In the genomic region with DNA sequence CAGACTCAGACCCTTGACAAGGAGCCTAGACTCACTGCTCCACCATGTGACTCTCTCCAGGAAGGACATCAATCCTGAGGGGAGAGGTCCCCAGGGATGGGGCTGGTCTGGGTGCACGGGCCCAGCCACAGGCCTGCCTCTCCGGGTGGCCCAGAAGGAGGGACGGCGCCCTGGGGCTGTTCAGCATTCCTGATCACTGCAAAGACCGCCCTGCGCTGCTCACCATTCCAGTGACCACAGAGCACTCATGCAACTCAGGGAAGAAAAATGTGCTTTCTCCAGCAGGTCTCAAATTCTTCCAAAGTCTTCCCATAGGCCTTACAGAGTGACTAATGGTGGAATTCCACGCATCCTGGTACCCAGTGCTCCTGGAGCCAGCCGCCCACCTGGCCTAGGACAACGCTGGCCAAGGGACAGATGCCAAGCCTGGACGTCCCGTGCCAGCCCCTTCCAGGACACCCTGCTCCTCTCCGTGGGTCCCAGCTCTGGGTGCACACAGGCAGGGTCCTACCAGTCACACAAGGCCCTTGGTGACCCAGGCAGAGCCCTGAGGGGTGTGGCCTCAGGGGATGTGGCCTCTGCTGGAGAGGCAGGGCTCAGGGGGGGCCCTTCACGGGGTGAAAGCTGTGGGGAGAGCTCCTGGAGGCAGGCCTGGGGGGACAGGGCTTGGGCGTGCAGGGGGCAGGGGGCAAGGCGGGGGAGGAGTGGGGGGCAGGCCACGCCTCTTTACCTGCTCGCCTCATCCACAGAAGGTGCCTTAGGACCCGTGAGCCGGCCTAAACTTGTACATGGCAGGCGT, we compare ENCODE assay signal across 11 cellular contexts.
DNase-seq lines count a peak whose midpoint lies in the region; ATAC-seq and TF ChIP-seq lines count a peak whose summit lies in the region.
"Had no signal": no experiment of that assay in that cellular context is flagged by ENCODE, and none has a peak within 500 bp of the region (broad histone marks: within the 10 kb centered on the region; RNA-seq: fewer than 3 reads in every experiment).

No MANE protein-coding gene starts in this region.

- H3K9me3 Mint-ChIP-seq in chondrocyte (ENCODE audit: low read depth) (peaks cover 6% of the 10 kb centered on the region), mesothelial cell of epicardium (peaks cover 5% of the 10 kb centered on the region)

- H3K27me3 ChIP-seq in WERI-Rb-1 (ENCODE audit: insufficient read depth, low read depth, severe bottlenecking): no peaks in the 10 kb centered on the region

- no peak for ATAC-seq in Right ventricle myocardium inferior
- no peak for ATAC-seq in HG02884 (IDR thresholded peaks at IDR 0.05; ENCODE audit: unreplicated experiment)

- H3K27ac Mint-ChIP-seq in chondrocyte (ENCODE audit: unreplicated experiment): peak overlapping the region; percentile 70
- peak overlapping the region; percentile 93 for H3K27ac Mint-ChIP-seq in mesothelial cell of epicardium

- no peak overlapping the region for H3K4me3 Mint-ChIP-seq in chondrocyte (ENCODE audit: unreplicated experiment)
- H3K4me3 Mint-ChIP-seq in mesothelial cell of epicardium: peak overlapping the region; percentile 78

- H3K4me1 Mint-ChIP-seq in chondrocyte (ENCODE audit: low read depth): no peaks in the 10 kb centered on the region
- peaks cover 66% of the 10 kb centered on the region for H3K4me1 Mint-ChIP-seq in mesothelial cell of epicardium

- TF ChIP-seq CTCF in AG10803 (conservative IDR thresholded peaks at IDR 0.05; ENCODE audit: low read length) (no peak), chondrocyte (IDR thresholded peaks at IDR 0.05) (no peak), mesothelial cell of epicardium (IDR thresholded peaks at IDR 0.05; ENCODE audit: unreplicated experiment) (no peak), WERI-Rb-1 (IDR thresholded peaks at IDR 0.05; ENCODE audit: low read depth, low read length) (no peak)

- H3K4me3 ChIP-seq in AG10803 (ENCODE audit: low read length): no peak overlapping the region
- H3K4me3 ChIP-seq in WERI-Rb-1 (ENCODE audit: low read depth, low read length): no peak overlapping the region; the same call in 1 of the 2 replicates

- intact Hi-C loops in Right ventricle myocardium inferior (cut with DNase I): no loop called here

- H3K36me3 Mint-ChIP-seq in chondrocyte (ENCODE audit: low read depth): no peaks in the 10 kb centered on the region
- H3K36me3 Mint-ChIP-seq in mesothelial cell of epicardium: peaks cover 9% of the 10 kb centered on the region

- no peak overlapping the region for H3K27ac ChIP-seq in WERI-Rb-1

- H3K27me3 Mint-ChIP-seq in chondrocyte (ENCODE audit: low read depth): peaks cover 1% of the 10 kb centered on the region
- H3K27me3 Mint-ChIP-seq in mesothelial cell of epicardium (ENCODE audit: low read depth): no peaks in the 10 kb centered on the region

- H3K9me3 ChIP-seq in WERI-Rb-1 (ENCODE audit: severe bottlenecking): no peaks in the 10 kb centered on the region

- H3K36me3 ChIP-seq in WERI-Rb-1: no peaks in the 10 kb centered on the region

- peak; percentile 70 for DNase-seq in AG10803 (ENCODE audit: low read depth)
- DNase-seq in LHCN-M2 (ENCODE audit: low read depth): peak; percentile 13
- DNase-seq in chondrocyte (ENCODE audit: low spot score): peak; percentile 87
- DNase-seq in mesothelial cell of epicardium (ENCODE audit: low spot score in 2 of 2, unreplicated experiment in 2 of 2): no peak
- DNase-seq in WERI-Rb-1: no peak
- DNase-seq in Right ventricle myocardium inferior (ENCODE audit: missing footprints): no peak
- DNase-seq in SHP77 (lab: John Stamatoyannopoulos, UW): no peak
- DNase-seq: activated CD4-positive, CD25-positive, alpha-beta regulatory T cell treated with anti-CD3 and anti-CD28 coated beads, Interleukin-2, amount 50 U/mL, for 72 hours; KBM-7; OCI-M1 had no signal

Comparison
In these comparisons a context has a peak if more than half of its experiments do, and no peak if none do; other contexts are left out.
1. DNase-seq: peak in AG10803 (single experiment), LHCN-M2 (single experiment) and chondrocyte (single experiment); none in mesothelial cell of epicardium (0 of 2), WERI-Rb-1 (single experiment), Right ventricle myocardium inferior (single experiment) and SHP77 (0 of 2).